Comparison of ENCODE assay signal across 1 cellular context in genomic region chr5:78659714-78660113, GRCh38.
A peak's percentile ranks its signal among the peaks of the same experiment; 100 is the strongest.
TF ChIP-seq lines count a peak whose summit lies in the region.

No MANE protein-coding gene starts in this region.

TF ChIP-seq in A549, 52 proteins besides CTCF, POLR2A, EP300 and RAD21 (continued from another document):
- TF ChIP-seq EHF (CRISPR knock-in tag; IDR thresholded peaks at IDR 0.05) (no peak), GATA3 (IDR thresholded peaks at IDR 0.05; ENCODE audit: borderline replicate concordance) (peak; percentile 57; the same call in 1 of the 2 replicates), MAZ (IDR thresholded peaks at IDR 0.05; ENCODE audit: borderline replicate concordance, low read depth, low read length) (no peak), ATOH8 (CRISPR knock-in tag; IDR thresholded peaks at IDR 0.05; ENCODE audit: low read depth) (no peak), SREBF2 (IDR thresholded peaks at IDR 0.05) (no peak), BHLHE40 (IDR thresholded peaks at IDR 0.05; ENCODE audit: low read depth, low read length) (no peak), RFX5 (IDR thresholded peaks at IDR 0.05) (no peak), HMGXB4 (CRISPR knock-in tag; IDR thresholded peaks at IDR 0.05; ENCODE audit: borderline replicate concordance) (no peak), FOSL2 (IDR thresholded peaks at IDR 0.05) (no peak), FOSL2 (CRISPR knock-in tag; IDR thresholded peaks at IDR 0.05) (peak; percentile 28; the same call in 1 of the 2 replicates), MAFK (IDR thresholded peaks at IDR 0.05; ENCODE audit: partially characterized antibody) (peak; percentile 86), ESRRA (IDR thresholded peaks at IDR 0.05; ENCODE audit: borderline replicate concordance, low read length) (no peak), ZC3H11A (IDR thresholded peaks at IDR 0.05) (no peak)
